In the genomic region with DNA sequence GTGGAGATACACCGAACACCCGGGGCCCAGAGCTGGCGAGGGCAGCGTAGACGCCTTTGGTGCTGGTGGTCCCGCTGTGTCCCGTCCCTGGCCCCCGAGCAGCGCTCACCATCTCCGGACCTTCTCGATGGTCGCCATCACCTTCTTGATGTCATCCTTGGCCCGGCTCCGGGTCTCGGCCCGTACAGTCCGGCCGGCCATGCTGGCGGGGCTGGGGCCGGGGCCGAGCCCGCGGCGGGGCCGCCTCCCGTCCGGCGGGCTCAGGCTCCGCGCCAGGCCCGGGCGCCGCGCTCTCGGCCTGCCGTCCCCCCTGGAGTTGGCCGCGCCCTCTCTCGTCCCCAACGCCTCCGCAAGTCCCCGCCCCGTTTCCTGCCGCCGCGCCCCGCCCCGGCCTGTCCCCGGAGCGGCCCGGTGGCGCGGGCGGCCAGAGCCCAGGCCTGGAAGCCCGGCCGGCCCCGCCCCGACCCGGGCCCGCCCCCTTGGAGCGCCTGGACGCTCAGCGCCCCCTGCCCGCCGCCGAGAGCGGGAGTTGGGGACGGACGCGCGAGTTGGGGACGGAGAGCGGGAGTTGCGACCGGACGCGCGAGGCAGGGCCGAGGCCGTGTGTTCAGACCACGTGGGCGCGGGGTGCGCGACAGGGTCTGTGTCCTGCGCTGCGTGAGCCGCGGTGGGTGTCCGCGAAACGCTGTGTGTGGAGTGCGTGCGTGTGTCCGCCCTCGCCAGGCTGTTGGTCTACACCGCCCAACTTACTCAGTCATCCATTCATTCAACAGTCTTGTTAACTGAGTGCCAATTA, we compare ENCODE assay signal across 8 cellular contexts. TPM values are rescaled to one million over a fixed set of nuclear protein-coding genes. Genes with fewer than 3 reads are reported as not detected.
DNase-seq lines count a peak whose midpoint lies in the region; ATAC-seq and TF ChIP-seq lines count a peak whose summit lies in the region.

A gene (minus strand): TSS at position 334 of the 796 bp plus-strand sequence. CDS start 133 bp downstream, at position 201.

- peak; percentile 61 for TF ChIP-seq CTCF in AG04449 (IDR thresholded peaks at IDR 0.05; ENCODE audit: insufficient read depth, low read length, missing control alignments)
- peak; percentile 37 for TF ChIP-seq CTCF in kidney epithelial cell (IDR thresholded peaks at IDR 0.05; ENCODE audit: insufficient read depth, low read length, poor library complexity, severe bottlenecking)

- no peaks in the 10 kb centered on the region for H3K27me3 ChIP-seq in kidney epithelial cell (ENCODE audit: control insufficient read depth, insufficient read depth, low read length)

- ATAC-seq in GM18520 (IDR thresholded peaks at IDR 0.05; ENCODE audit: unreplicated experiment) (peak; percentile 87), HG03064 (IDR thresholded peaks at IDR 0.05; ENCODE audit: low read depth, unreplicated experiment) (peak; percentile 58)
- ATAC-seq in activated CD4-positive, CD25-positive, alpha-beta regulatory T cell treated with anti-CD3 and anti-CD28 coated beads, Interleukin-2, amount 50 U/mL, for 24 hours: peak; percentile 81 to 86

- POLR2A ChIA-PET in AG04449 (lab: Yijun Ruan, JAX): interaction anchor here (0.5 to 1.6 kb wide), 2 partner anchors 19 to 287 kb away, joined by 3 to 7 read pairs; no protein-coding TSS in a partner anchor

- DNase-seq in AG04449 (ENCODE audit: low read depth, low spot score) (no peak), NCI-H2227 (lab: John Stamatoyannopoulos, UW; ENCODE audit: unreplicated experiment) (peak; percentile 95), cerebellar cortex (ENCODE audit: low spot score) (peak; percentile 79), kidney epithelial cell (ENCODE audit: low read depth) (no peak)
- DNase-seq in stimulated activated CD4-positive, alpha-beta T cell treated with anti-CD3 and anti-CD28 coated beads, Interleukin-15, amount 100 ng/mL, for 48 hours (ENCODE audit: low read depth in 2 of 2): peak; percentile 62 to 82

- H3K4me3 ChIP-seq in AG04449 (ENCODE audit: low read depth, low read length) (peak within 1 kb of the TSS; percentile 82), kidney epithelial cell (ENCODE audit: low read depth, low read length) (peak within 1 kb of the TSS; percentile 58)

- CTCF ChIA-PET in AG04449 (lab: Yijun Ruan, JAX): interaction anchor here (1.0 to 2.5 kb wide), 6 partner anchors 8 to 80 kb away, joined by 3 to 23 read pairs (median 5); no protein-coding TSS in a partner anchor

- H3K36me3 ChIP-seq in kidney epithelial cell (ENCODE audit: control insufficient read depth, insufficient read depth, low read length): peaks cover under 1% of the 10 kb centered on the region

RNA-seq across cellular contexts. Expression of the gene that starts here (rescaled TPM):
- 43.1 and 46.3 TPM in 2 replicates for total RNA-seq in kidney epithelial cell

Comparison
In these comparisons a context has a peak if more than half of its experiments do, and no peak if none do; other contexts are left out.
1. DNase-seq: peak in NCI-H2227 (single experiment), cerebellar cortex (single experiment) and stimulated activated CD4-positive, alpha-beta T cell treated with anti-CD3 and anti-CD28 coated beads, Interleukin-15, amount 100 ng/mL, for 48 hours (2 of 2); none in AG04449 (single experiment) and kidney epithelial cell (single experiment).
2. Peak in every context shown above with its lines, with median percentiles within 50 percentile points of each other: ATAC-seq.